ENCODE assay signal across 18 cellular contexts in genomic region chr4:111776546-111776945, GRCh38.
A peak's percentile ranks its signal among the peaks of the same experiment; 100 is the strongest.
DNase-seq lines count a peak whose midpoint lies in the region; ATAC-seq, FAIRE-seq and TF ChIP-seq lines count a peak whose summit lies in the region.
"Had no signal": no experiment of that assay in that cellular context is flagged by ENCODE, and none has a peak within 500 bp of the region (broad histone marks: within the 10 kb centered on the region; RNA-seq: fewer than 3 reads in every experiment).

No MANE protein-coding gene starts in this region.

- H4K20me1 ChIP-seq in H1 (replicated peaks in 1 of 2; ENCODE audit: control insufficient read depth in 1 of 2, insufficient read depth in 2 of 2, low read length in 2 of 2): no peaks in the 10 kb centered on the region

- no peak for TF ChIP-seq EP300 in H1 (IDR thresholded peaks at IDR 0.05; ENCODE audit: borderline replicate concordance in 1 of 2, low read depth in 2 of 2, low read length in 2 of 2)

- no peak overlapping the region for H3K56ac ChIP-seq in H1 (replicated peaks; ENCODE audit: insufficient read length, low read depth, low read length)

- no peak overlapping the region for H2BK5ac ChIP-seq in H1 (ENCODE audit: low read depth, low read length)

- peaks cover 0 to 5% (median 0%) of the 10 kb centered on the region in 4 experiments; a peak in 1 of 7 replicates for H3K4me1 ChIP-seq in H1 (replicated peaks in 1 of 4; ENCODE audit: control insufficient read depth in 3 of 4, insufficient read depth in 4 of 4, low read length in 3 of 4)
- H3K4me1 ChIP-seq: BE2C had no signal

- H3K79me1 ChIP-seq in H1 (ENCODE audit: low read depth, low read length): no peaks in the 10 kb centered on the region

- H3K79me2 ChIP-seq in H1 (ENCODE audit: control insufficient read depth in 1 of 2, insufficient read depth in 2 of 2, low read length in 2 of 2): no peaks in the 10 kb centered on the region

- DNase-seq in EL (peak; percentile 6), M059J (ENCODE audit: low read depth) (peak; percentile 36), H1 (ENCODE audit: low read depth in 1 of 2, low spot score in 2 of 2) (no peak), skeletal muscle cell (ENCODE audit: low read depth) (peak; percentile 19), T-helper 17 cell (no peak), DMS114 treated with DMSO at 0.1 percent for 48 hours (lab: John Stamatoyannopoulos, UW; ENCODE audit: unreplicated experiment) (no peak), T-cell (no peak), SW 1271 (lab: John Stamatoyannopoulos, UW) (no peak)
- DNase-seq: ACHN; BE2C; CD4-positive, alpha-beta memory T cell; NCI-H1092; NCI-H187 treated with DMSO at 0.1 percent for 48 hours; NCI-H446 treated with DMSO at 0.1 percent for 48 hours; NCI-H748 treated with DMSO at 0.1 percent for 48 hours; SIG-M5 had no signal

- H2BK12ac ChIP-seq in H1 (ENCODE audit: low read depth, low read length): no peak overlapping the region

- 0 out of 2 replicates have a peak overlapping the region, but pooled peaks have one; percentile 11 for H2AFZ ChIP-seq in H1 (ENCODE audit: low read length)

- H3K36me3 ChIP-seq in H1 (ENCODE audit: control insufficient read depth in 2 of 4, insufficient read depth in 4 of 4, low read length in 3 of 4): no peaks in the 10 kb centered on the region
- H3K36me3 ChIP-seq: BE2C had no signal

- H2AK5ac ChIP-seq in H1 (ENCODE audit: low read depth, low read length): no peak overlapping the region

- no peaks in the 10 kb centered on the region for H3K27me3 ChIP-seq in H1 (replicated peaks in 1 of 4; ENCODE audit: control insufficient read depth in 3 of 4, extremely low read depth in 1 of 4, insufficient read depth in 3 of 4, low read length in 3 of 4)
- H3K27me3 ChIP-seq: BE2C had no signal

- no peak overlapping the region for H2BK20ac ChIP-seq in H1 (ENCODE audit: low read length)

- no peak overlapping the region for H4K91ac ChIP-seq in H1 (replicated peaks; ENCODE audit: insufficient read length, low read length)

- H3K9me3 ChIP-seq in H1 (ENCODE audit: insufficient read depth in 2 of 2, low read depth in 1 of 2, low read length in 1 of 2) (no peaks in the 10 kb centered on the region), T-helper 17 cell (ENCODE audit: control insufficient read depth, low read length, poor library complexity, severe bottlenecking) (no peaks in the 10 kb centered on the region)
- H3K9me3 ChIP-seq: BE2C had no signal

- H3K27ac ChIP-seq in H1 (ENCODE audit: low read depth, low read length): no peak overlapping the region

- TF ChIP-seq CTCF in H1 (IDR thresholded peaks at IDR 0.05; ENCODE audit: control extremely low read depth in 1 of 3, insufficient read depth in 1 of 3, low read depth in 1 of 3, low read length in 3 of 3): no peak

- no peak overlapping the region for H2BK120ac ChIP-seq in H1 (replicated peaks; ENCODE audit: low read depth, low read length)

- H3K27ac Mint-ChIP-seq in T-helper 17 cell: no peak overlapping the region
- no peak overlapping the region for H3K27ac Mint-ChIP-seq in T-cell
- H3K27ac Mint-ChIP-seq: CD4-positive, alpha-beta memory T cell had no signal

- no peak overlapping the region for H3K4me2 ChIP-seq in H1 (ENCODE audit: insufficient read depth in 1 of 2, low read depth in 2 of 2, low read length in 2 of 2)

- H3K4me1 Mint-ChIP-seq in T-helper 17 cell (no peaks in the 10 kb centered on the region), T-cell (no peaks in the 10 kb centered on the region)
- H3K4me1 Mint-ChIP-seq: CD4-positive, alpha-beta memory T cell had no signal

- no peak overlapping the region for H3K4me3 Mint-ChIP-seq in T-helper 17 cell
- H3K4me3 Mint-ChIP-seq in T-cell: no peak overlapping the region
- H3K4me3 Mint-ChIP-seq: CD4-positive, alpha-beta memory T cell had no signal

- WGBS in H1 (ENCODE audit: extremely low coverage in 1 of 2, insufficient coverage in 1 of 2, insufficient read length in 1 of 2, insufficient replicate concordance in 2 of 2, low coverage in 1 of 2, low lambda C conversion rate in 2 of 2, missing lambda C conversion rate in 1 of 2), 2 experiments: 94% methylated on average over 1 of the region's 1 CpG; no CpG with 5 or more reads in 1 of the 2 experiments

- H4K5ac ChIP-seq in H1 (ENCODE audit: insufficient read length, low read depth, low read length): no peak overlapping the region

- CTCF ChIA-PET in H1 (lab: Charles Lee; ENCODE audit: partially characterized antibody): interaction anchor here (1.4 kb wide), 1 partner anchor 135 kb away, joined by 7 read pairs; no protein-coding TSS in a partner anchor
- CTCF ChIA-PET in T-cell (lab: Charles Lee): no interaction called here

- POLR2A ChIA-PET in H1 (lab: Charles Lee; ENCODE audit: partially characterized antibody): no interaction called here
- POLR2A ChIA-PET in T-cell (lab: Charles Lee): interaction anchor here in 1 of 2 donors (0.7 kb wide), 1 partner anchor 1263 kb away, joined by 3 read pairs; no protein-coding TSS in a partner anchor

- no peak overlapping the region for H2BK15ac ChIP-seq in H1 (ENCODE audit: low read length)

- H3K9me3 Mint-ChIP-seq in T-cell: peaks cover 0 to 4% (median 0%) of the 10 kb centered on the region in 3 donors

- no peak overlapping the region for H3K23ac ChIP-seq in H1 (ENCODE audit: insufficient read length)

- no peaks in the 10 kb centered on the region for H3K36me3 Mint-ChIP-seq in T-helper 17 cell (ENCODE audit: low read depth)
- no peaks in the 10 kb centered on the region for H3K36me3 Mint-ChIP-seq in T-cell
- H3K36me3 Mint-ChIP-seq: CD4-positive, alpha-beta memory T cell had no signal

- H4K8ac ChIP-seq in H1 (ENCODE audit: extremely low read depth, insufficient read depth, low read length): no peak overlapping the region

- no peak overlapping the region for H3K14ac ChIP-seq in H1 (ENCODE audit: insufficient read length)

- H3K23me2 ChIP-seq in H1 (ENCODE audit: low read depth, low read length): no peaks in the 10 kb centered on the region

- no peak overlapping the region for H3K4ac ChIP-seq in H1 (replicated peaks; ENCODE audit: insufficient read length, low read depth, low read length)

- no peak for TF ChIP-seq POLR2A in H1 (IDR thresholded peaks at IDR 0.05; ENCODE audit: control extremely low read depth in 1 of 2, low read depth in 2 of 2, low read length in 2 of 2)

- H3K4me3 ChIP-seq in H1 (ENCODE audit: extremely low read depth in 1 of 4, insufficient read depth in 2 of 4, low read depth in 3 of 4, low read length in 4 of 4) (no peak overlapping the region), skeletal muscle cell (ENCODE audit: low read depth, low read length) (no peak overlapping the region)
- H3K4me3 ChIP-seq: K562 had no signal

- no peak for FAIRE-seq in H1 (lab: Jason Lieb, UNC)
- FAIRE-seq: GM12891, K562 had no signal

- H3K18ac ChIP-seq in H1 (ENCODE audit: extremely low read depth, low read length): no peak overlapping the region

- H3K27me3 Mint-ChIP-seq in T-helper 17 cell (no peaks in the 10 kb centered on the region), T-cell (no peaks in the 10 kb centered on the region)
- H3K27me3 Mint-ChIP-seq: CD4-positive, alpha-beta memory T cell had no signal

- ATAC-seq in T-helper 17 cell: no peak
- ATAC-seq in T-cell (replicated peaks in 1 of 4): no peak
- ATAC-seq: K562 had no signal

- no peak for TF ChIP-seq RAD21 in H1 (IDR thresholded peaks at IDR 0.05 in 1 of 2, conservative IDR thresholded peaks at IDR 0.05 in 1 of 2; ENCODE audit: low read depth in 2 of 2, low read length in 2 of 2)

- no peak overlapping the region for H3K9ac ChIP-seq in H1 (replicated peaks in 1 of 4; ENCODE audit: extremely low read depth in 1 of 4, low read depth in 3 of 4, low read length in 3 of 4)

TF ChIP-seq in H1, 55 proteins besides CTCF, POLR2A, EP300 and RAD21:
- TF ChIP-seq BCL11A (IDR thresholded peaks at IDR 0.05; ENCODE audit: low read depth in 2 of 2, low read length in 2 of 2) (no peak), POLR2AphosphoS5 (IDR thresholded peaks at IDR 0.05; ENCODE audit: low read depth, low read length) (no peak), KDM4A (IDR thresholded peaks at IDR 0.05; ENCODE audit: low read depth, low read length, severe bottlenecking) (no peak), MAFK (IDR thresholded peaks at IDR 0.05; ENCODE audit: low read depth, low read length) (no peak), TCF12 (IDR thresholded peaks at IDR 0.05; ENCODE audit: low read depth, low read length) (no peak), CREB1 (IDR thresholded peaks at IDR 0.05) (no peak), TAF1 (IDR thresholded peaks at IDR 0.05; ENCODE audit: low read depth, low read length) (no peak), POU5F1 (IDR thresholded peaks at IDR 0.05; ENCODE audit: low read depth, low read length) (no peak), HDAC2 (IDR thresholded peaks at IDR 0.05; ENCODE audit: borderline replicate concordance in 1 of 2, low read depth in 2 of 2, low read length in 2 of 2) (no peak), SIX5 (IDR thresholded peaks at IDR 0.05; ENCODE audit: low read depth, low read length) (no peak), ATF2 (IDR thresholded peaks at IDR 0.05; ENCODE audit: low read length) (no peak), SP1 (IDR thresholded peaks at IDR 0.05; ENCODE audit: low read depth, low read length) (no peak), ATF3 (IDR thresholded peaks at IDR 0.05; ENCODE audit: insufficient read depth, low read depth, low read length) (no peak), KDM5A (IDR thresholded peaks at IDR 0.05; ENCODE audit: low read length) (no peak), E2F6 (IDR thresholded peaks at IDR 0.05) (no peak)

Comparison
In these comparisons a context has a peak if more than half of its experiments do, and no peak if none do; other contexts are left out.
1. DNase-seq: peak in EL (single experiment), M059J (single experiment) and skeletal muscle cell (single experiment); none in H1 (0 of 2), T-helper 17 cell (0 of 3), DMS114 treated with DMSO at 0.1 percent for 48 hours (single experiment), T-cell (0 of 34) and SW 1271 (0 of 2).